Comparison of ENCODE assay signal across 19 cellular contexts in the genomic region with DNA sequence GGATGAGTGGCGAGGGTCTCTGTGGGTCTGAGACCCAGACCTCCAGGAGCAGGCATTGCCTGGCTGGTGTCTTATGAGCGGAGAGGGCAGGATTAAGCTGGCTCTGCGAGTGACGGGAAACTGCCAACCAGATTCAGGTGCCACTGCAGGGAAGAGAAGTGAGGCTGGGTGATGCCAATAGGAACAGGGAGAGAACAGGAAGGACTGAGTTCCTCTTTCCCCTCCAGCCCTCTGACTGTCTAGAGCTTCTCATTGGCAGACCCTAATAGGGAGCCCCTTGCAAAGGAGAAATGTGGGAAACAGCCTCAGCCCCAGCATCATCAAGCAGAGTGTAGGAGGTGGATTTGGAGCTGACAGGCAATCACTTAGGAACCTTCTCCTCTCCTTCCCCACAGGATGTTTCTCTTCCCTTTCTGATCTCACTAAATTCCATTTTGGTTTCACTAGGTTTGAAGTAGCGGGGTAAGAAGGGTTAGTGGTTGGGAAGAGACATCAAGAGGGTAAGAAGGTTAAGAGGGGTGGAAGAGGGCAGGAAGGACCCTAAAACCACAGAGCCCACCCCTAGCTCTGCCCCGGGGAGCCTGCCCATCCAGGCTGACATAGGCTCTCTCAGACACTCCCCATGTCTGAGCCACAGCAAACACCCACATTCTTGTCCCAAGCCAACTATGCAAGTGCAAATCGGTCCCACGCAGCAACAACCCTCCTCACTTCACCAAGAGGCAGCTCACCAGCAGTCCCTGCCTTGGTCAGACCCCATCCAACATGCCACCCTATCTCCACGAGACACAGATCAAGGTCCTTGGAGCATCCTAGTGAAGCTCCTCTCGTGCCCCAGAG.
DNase-seq lines count a peak whose midpoint lies in the region; ATAC-seq lines count a peak whose summit lies in the region.
"Had no signal": no experiment of that assay in that cellular context is flagged by ENCODE, and none has a peak within 500 bp of the region (broad histone marks: within the 10 kb centered on the region; RNA-seq: fewer than 3 reads in every experiment).

No MANE protein-coding gene starts in this region.

- H3K27me3 Mint-ChIP-seq in activated T-helper 17 cell treated with anti-CD3 and anti-CD28 coated beads, Interleukin-2, amount 50 U/mL, for 72 hours, result peaks cover 17% of the 10 kb centered on the region

- no peak overlapping the region for H3K14ac ChIP-seq in trophoblast cell (ENCODE audit: low read length)

- H3K27me3 ChIP-seq in trophoblast cell (ENCODE audit: insufficient read depth, low read length), result no peaks in the 10 kb centered on the region

- H3K4me2 ChIP-seq in trophoblast cell (ENCODE audit: low read length), result no peak overlapping the region

- H2BK12ac ChIP-seq in trophoblast cell (ENCODE audit: low read length), result no peak overlapping the region

- no peak overlapping the region for H4K12ac ChIP-seq in trophoblast cell (ENCODE audit: low read depth, low read length)

- no peak overlapping the region for H3K9ac ChIP-seq in trophoblast cell (ENCODE audit: low read length)
- H3K9ac ChIP-seq: GM23248 had no signal

- H3K4me1 Mint-ChIP-seq in activated T-helper 17 cell treated with anti-CD3 and anti-CD28 coated beads, Interleukin-2, amount 50 U/mL, for 72 hours, result no peaks in the 10 kb centered on the region
- H3K4me1 Mint-ChIP-seq: CD4-positive, alpha-beta memory T cell had no signal

- peak; percentile 37 for ATAC-seq in activated T-helper 17 cell treated with anti-CD3 and anti-CD28 coated beads, Interleukin-2, amount 50 U/mL, for 72 hours (replicated peaks)
- ATAC-seq: activated CD8-positive, alpha-beta memory T cell treated with anti-CD3 and anti-CD28 coated beads, Interleukin-2, amount 10 ng/mL, durations not matched to agents 7 days and 5 days had no signal

- peak overlapping the region; percentile 50 for H3K4me3 ChIP-seq in trophoblast cell (ENCODE audit: low read depth, low read length)
- H3K4me3 ChIP-seq: GM23248, lung had no signal

- H3K79me1 ChIP-seq in trophoblast cell (ENCODE audit: low read length), result no peaks in the 10 kb centered on the region

- H3K79me2 ChIP-seq in trophoblast cell (ENCODE audit: control insufficient read depth, insufficient read depth, low read length, poor library complexity), result no peaks in the 10 kb centered on the region

- H3K36me3 ChIP-seq in trophoblast cell (ENCODE audit: control insufficient read depth in 1 of 2, insufficient read depth in 2 of 2, low read length in 2 of 2), result no peaks in the 10 kb centered on the region

- H3K36me3 Mint-ChIP-seq in activated T-helper 17 cell treated with anti-CD3 and anti-CD28 coated beads, Interleukin-2, amount 50 U/mL, for 72 hours (ENCODE audit: low read depth), result no peaks in the 10 kb centered on the region
- H3K36me3 Mint-ChIP-seq: activated CD8-positive, alpha-beta memory T cell treated with anti-CD3 and anti-CD28 coated beads, Interleukin-2, amount 10 ng/mL, durations not matched to agents 7 days and 5 days; CD4-positive, alpha-beta memory T cell had no signal

- no peak overlapping the region for H3K4me3 Mint-ChIP-seq in activated T-helper 17 cell treated with anti-CD3 and anti-CD28 coated beads, Interleukin-2, amount 50 U/mL, for 72 hours
- H3K4me3 Mint-ChIP-seq: activated CD8-positive, alpha-beta memory T cell treated with anti-CD3 and anti-CD28 coated beads, Interleukin-2, amount 10 ng/mL, durations not matched to agents 7 days and 5 days; CD4-positive, alpha-beta memory T cell had no signal

- no peak overlapping the region for H3K27ac Mint-ChIP-seq in activated T-helper 17 cell treated with anti-CD3 and anti-CD28 coated beads, Interleukin-2, amount 50 U/mL, for 72 hours
- H3K27ac Mint-ChIP-seq: activated CD8-positive, alpha-beta memory T cell treated with anti-CD3 and anti-CD28 coated beads, Interleukin-2, amount 10 ng/mL, durations not matched to agents 7 days and 5 days; CD4-positive, alpha-beta memory T cell had no signal

- no peak overlapping the region for H3K4ac ChIP-seq in trophoblast cell (ENCODE audit: low read depth, low read length)

- no peak overlapping the region for H4K8ac ChIP-seq in trophoblast cell (ENCODE audit: low read depth, low read length)

- H2BK120ac ChIP-seq in trophoblast cell (ENCODE audit: insufficient read depth, low read length, poor library complexity), result no peak overlapping the region

- no peak overlapping the region for H2BK5ac ChIP-seq in trophoblast cell (ENCODE audit: low read depth, low read length, poor library complexity)

- H3K18ac ChIP-seq in trophoblast cell (ENCODE audit: low read length), result no peak overlapping the region

- no peak overlapping the region for H3K27ac ChIP-seq in trophoblast cell (ENCODE audit: low read depth, low read length)
- H3K27ac ChIP-seq: GM23248 had no signal

- no peak overlapping the region for H2AK5ac ChIP-seq in trophoblast cell (ENCODE audit: low read length)

- no peaks in the 10 kb centered on the region for H3K9me3 ChIP-seq in trophoblast cell (ENCODE audit: insufficient read depth, low read depth, low read length)

- H3K9me3 Mint-ChIP-seq in activated T-helper 17 cell treated with anti-CD3 and anti-CD28 coated beads, Interleukin-2, amount 50 U/mL, for 72 hours, result no peaks in the 10 kb centered on the region

- no peak overlapping the region for H4K91ac ChIP-seq in trophoblast cell (ENCODE audit: low read depth, low read length)

- H3K23ac ChIP-seq in trophoblast cell (ENCODE audit: low read length), result no peak overlapping the region

- no CpG with 5 or more reads among the region's 10 CpGs for WGBS in trophoblast cell (ENCODE audit: extremely low coverage, insufficient coverage, insufficient read length)

- DNase-seq in activated T-cell treated with anti-CD3 and anti-CD28 coated beads, Interleukin-2, amount 50 U/mL, for 48 hours, result peak; percentile 39 to 43
- no peak for DNase-seq in activated T-cell treated with anti-CD3 and anti-CD28 coated beads, Interleukin-2, amount 50 U/mL, for 1 hour
- DNase-seq in GM03348 (ENCODE audit: low spot score) (peak; percentile 11), trophoblast cell (no peak), NCI-H226 (no peak), T-helper 2 cell (no peak), NCI-H1092 (lab: John Stamatoyannopoulos, UW) (no peak)
- DNase-seq: activated CD8-positive, alpha-beta memory T cell treated with anti-CD3 and anti-CD28 coated beads, Interleukin-2, amount 10 ng/mL, durations not matched to agents 7 days and 5 days; activated effector memory CD4-positive, alpha-beta T cell treated with anti-CD3 and anti-CD28 coated beads, Interleukin-2, amount 50 U/mL, for 16 hours; amygdala; caudate nucleus; CD4-positive, alpha-beta memory T cell; DMS153; MM.1S; NCI-H2029 treated with DMSO at 0.1 percent for 48 hours; NCI-H446 treated with DMSO at 0.1 percent for 48 hours had no signal

- no peaks in the 10 kb centered on the region for H3K4me1 ChIP-seq in trophoblast cell (ENCODE audit: control insufficient read depth in 1 of 2, insufficient read depth in 2 of 2, low read length in 2 of 2)

- H2AFZ ChIP-seq in trophoblast cell (ENCODE audit: insufficient read depth, low read length, poor library complexity), result peak overlapping the region; percentile 31
- H2AFZ ChIP-seq: GM23248 had no signal

Comparison
In these comparisons a context has a peak if more than half of its experiments do, and no peak if none do; other contexts are left out.
1. DNase-seq: peak in activated T-cell treated with anti-CD3 and anti-CD28 coated beads, Interleukin-2, amount 50 U/mL, for 48 hours (2 of 2) and GM03348 (single experiment); none in activated T-cell treated with anti-CD3 and anti-CD28 coated beads, Interleukin-2, amount 50 U/mL, for 1 hour (single experiment), trophoblast cell (0 of 2), NCI-H226 (single experiment), T-helper 2 cell (0 of 5) and NCI-H1092 (single experiment).